In genomic region chr2:186349508-186349907, GRCh38 we compare ENCODE assay signal across 9 cellular contexts.
DNase-seq lines count a peak whose midpoint lies in the region; ATAC-seq lines count a peak whose summit lies in the region.
"Had no signal": no experiment of that assay in that cellular context is flagged by ENCODE, and none has a peak within 500 bp of the region (broad histone marks: within the 10 kb centered on the region; RNA-seq: fewer than 3 reads in every experiment).

No MANE protein-coding gene starts in this region.

- DNase-seq in adipocyte (ENCODE audit: low read depth) (peak; percentile 96), pulmonary artery endothelial cell (ENCODE audit: low read depth, low spot score) (peak; percentile 80), Right ventricle myocardium superior (no peak), midbrain (lab: John Stamatoyannopoulos, UW) (no peak), NCI-H1930 (lab: John Stamatoyannopoulos, UW) (no peak), NCI-H2029 treated with DMSO at 0.1 percent for 48 hours (lab: John Stamatoyannopoulos, UW) (no peak)
- DNase-seq: activated CD4-positive, alpha-beta T cell treated with anti-CD3 and anti-CD28 coated beads, Interleukin-2, amount 50 U/mL, for 48 hours had no signal

- ATAC-seq in GM19351 (IDR thresholded peaks at IDR 0.05; ENCODE audit: unreplicated experiment) (peak; percentile 62), HG03432 (IDR thresholded peaks at IDR 0.05; ENCODE audit: unreplicated experiment) (peak; percentile 71), Right ventricle myocardium superior (ENCODE audit: poor library complexity) (no peak)

- no peaks in the 10 kb centered on the region for H3K9me3 ChIP-seq in adipocyte (ENCODE audit: control insufficient read depth, low read length)

- no peak overlapping the region for H3K9ac ChIP-seq in adipocyte (ENCODE audit: low read length)

- H3K27me3 ChIP-seq in adipocyte (replicated peaks; ENCODE audit: control insufficient read depth, insufficient read depth, low read length) = no peaks in the 10 kb centered on the region

- intact Hi-C loops in Right ventricle myocardium superior (cut with DNase I) = no loop called here

- peak overlapping the region; percentile 44 for H3K4me3 ChIP-seq in adipocyte (ENCODE audit: low read length)

- peaks cover 26% of the 10 kb centered on the region for H3K4me1 ChIP-seq in adipocyte (ENCODE audit: control insufficient read depth, insufficient read depth, low read length)

- H3K36me3 ChIP-seq in adipocyte (ENCODE audit: control insufficient read depth, insufficient read depth, low read length, severe bottlenecking) = no peaks in the 10 kb centered on the region

Comparison
In these comparisons a context has a peak if more than half of its experiments do, and no peak if none do; other contexts are left out.
1. DNase-seq: peak in adipocyte (single experiment) and pulmonary artery endothelial cell (single experiment); none in Right ventricle myocardium superior (single experiment), midbrain (single experiment), NCI-H1930 (0 of 2) and NCI-H2029 treated with DMSO at 0.1 percent for 48 hours (single experiment).